In the genomic region with DNA sequence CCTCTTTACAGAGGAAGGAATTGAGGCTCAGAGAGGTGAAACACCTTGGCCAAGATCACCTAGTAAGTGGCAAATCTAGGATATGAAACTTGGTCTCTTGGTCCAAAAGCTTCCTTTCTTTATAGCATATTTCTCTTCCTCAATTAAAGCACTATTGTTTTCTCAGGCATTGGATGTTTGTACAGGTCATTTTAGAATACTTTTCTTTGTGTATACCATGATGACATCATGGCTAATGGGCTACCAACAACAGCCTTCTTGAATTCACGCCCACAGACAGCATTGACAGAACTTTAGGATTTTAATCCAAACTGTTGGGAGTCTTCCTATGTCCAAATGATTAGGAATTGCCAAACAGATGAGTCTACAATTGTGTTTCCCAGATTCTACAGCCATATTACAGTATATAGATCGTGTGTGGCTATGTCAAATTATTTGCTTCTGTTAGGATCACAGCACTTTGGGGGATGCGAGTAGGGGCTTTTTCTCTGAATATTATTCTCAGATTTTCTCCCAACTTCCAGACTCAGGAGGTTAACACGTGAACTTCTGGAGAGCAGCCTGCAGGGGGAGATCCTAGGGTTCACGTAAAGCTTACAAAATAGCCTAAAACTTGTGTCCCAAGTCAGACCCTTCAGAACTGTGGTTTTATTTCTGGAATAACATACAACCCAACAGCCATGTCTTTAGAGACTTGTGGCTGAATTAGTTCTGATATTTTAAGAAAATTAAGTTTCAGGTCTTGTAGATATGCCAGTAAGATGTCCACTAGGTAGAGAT, we compare ENCODE assay signal across 11 cellular contexts.
DNase-seq lines count a peak whose midpoint lies in the region; ATAC-seq and TF ChIP-seq lines count a peak whose summit lies in the region.
"Had no signal": no experiment of that assay in that cellular context is flagged by ENCODE, and none has a peak within 500 bp of the region (broad histone marks: within the 10 kb centered on the region; RNA-seq: fewer than 3 reads in every experiment).

No MANE protein-coding gene starts in this region.

- peaks cover 29% of the 10 kb centered on the region for H3K4me1 Mint-ChIP-seq in progenitor cell of endocrine pancreas (ENCODE audit: low read depth)
- no peaks in the 10 kb centered on the region for H3K4me1 Mint-ChIP-seq in natural killer cell
- H3K4me1 Mint-ChIP-seq: naive B cell had no signal

- peak; percentile 19 for TF ChIP-seq CTCF in GM13977 (IDR thresholded peaks at IDR 0.05; ENCODE audit: extremely low read depth, insufficient read depth, missing control alignments)
- TF ChIP-seq CTCF in epithelial cell of proximal tubule (conservative IDR thresholded peaks at IDR 0.05; ENCODE audit: low read depth, low read length): peak; percentile 50
- TF ChIP-seq CTCF in progenitor cell of endocrine pancreas (IDR thresholded peaks at IDR 0.05; ENCODE audit: unreplicated experiment): peak; percentile 51
- TF ChIP-seq CTCF in natural killer cell (IDR thresholded peaks at IDR 0.05): no peak

- intact Hi-C loops in natural killer cell (cut with micrococcal nuclease): no loop called here

- H3K9me3 Mint-ChIP-seq in progenitor cell of endocrine pancreas (ENCODE audit: low read depth) (no peaks in the 10 kb centered on the region), natural killer cell (peaks cover 0 to 5% of the 10 kb centered on the region in 2 donors)

- H3K4me3 ChIP-seq in epithelial cell of proximal tubule (ENCODE audit: low read depth, low read length): no peak overlapping the region
- H3K4me3 ChIP-seq: spleen had no signal

- H3K27ac Mint-ChIP-seq in progenitor cell of endocrine pancreas: no peak overlapping the region
- no peak overlapping the region for H3K27ac Mint-ChIP-seq in natural killer cell

- H3K4me3 Mint-ChIP-seq in progenitor cell of endocrine pancreas (ENCODE audit: low read depth): no peak overlapping the region
- H3K4me3 Mint-ChIP-seq in natural killer cell: no peak overlapping the region
- H3K4me3 Mint-ChIP-seq: naive B cell had no signal

- DNase-seq in GM13977 (ENCODE audit: low spot score): no peak
- peak; percentile 32 for DNase-seq in RPMI7951 (ENCODE audit: low read depth)
- no peak for DNase-seq in epithelial cell of proximal tubule (ENCODE audit: low read depth)
- DNase-seq in progenitor cell of endocrine pancreas (ENCODE audit: low spot score, unreplicated experiment): no peak
- DNase-seq in AML-193 (lab: John Stamatoyannopoulos, UW): no peak
- no peak for DNase-seq in natural killer cell
- DNase-seq: hypothalamus, naive B cell, NCI-H1417, spleen had no signal

- H3K36me3 Mint-ChIP-seq in progenitor cell of endocrine pancreas (ENCODE audit: insufficient read depth) (peaks cover 2% of the 10 kb centered on the region), natural killer cell (no peaks in the 10 kb centered on the region)
- H3K36me3 Mint-ChIP-seq: naive B cell had no signal

- H3K27me3 Mint-ChIP-seq in progenitor cell of endocrine pancreas (no peaks in the 10 kb centered on the region), natural killer cell (ENCODE audit: low read depth in 2 of 2) (peaks cover 9 to 20% of the 10 kb centered on the region in 2 donors)

- in situ Hi-C loops in GM13977 (cut with MboI; ENCODE audit: low pct_unique_long_range_greater_than_20kb, low sequenced_read_pairs, unreplicated experiment): no loop called here

- ATAC-seq in natural killer cell (no peak), HG03097 (IDR thresholded peaks at IDR 0.05; ENCODE audit: low FRiP score, unreplicated experiment) (no peak)
